Comparison of ENCODE assay signal across 11 cellular contexts in the genomic region with DNA sequence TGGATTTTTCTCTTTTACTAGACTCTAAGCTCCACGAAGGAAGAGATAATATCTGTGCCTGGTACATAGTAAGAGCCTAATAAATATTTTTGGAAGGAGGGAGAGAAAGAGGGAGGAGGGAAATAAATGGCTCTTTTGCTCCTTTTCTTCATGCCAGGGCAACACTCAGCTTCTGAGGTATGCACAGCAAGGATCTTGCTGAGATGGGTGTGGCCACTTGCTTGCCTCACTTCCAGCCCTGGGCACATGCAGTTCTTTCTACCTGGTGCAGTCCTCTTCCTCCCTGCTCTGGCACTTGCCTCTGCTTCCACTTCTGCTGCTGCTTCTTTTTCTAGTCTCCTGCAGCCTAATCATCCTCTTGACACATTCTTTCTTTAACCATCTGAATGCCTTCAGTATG.
DNase-seq lines count a peak whose midpoint lies in the region; ATAC-seq and TF ChIP-seq lines count a peak whose summit lies in the region.
"Had no signal": no experiment of that assay in that cellular context is flagged by ENCODE, and none has a peak within 500 bp of the region (broad histone marks: within the 10 kb centered on the region; RNA-seq: fewer than 3 reads in every experiment).

No MANE protein-coding gene starts in this region.

- no peak for TF ChIP-seq EP300 in transverse colon (IDR thresholded peaks at IDR 0.05; ENCODE audit: low read depth)

- intact Hi-C loops in transverse colon (cut with DNase I; ENCODE audit: low total_unique reads), result loop anchor here (1.0 to 10.0 kb wide), 4 partner anchors 27 to 663 kb away; partner anchors contain the start of genes FGGY and JUN

- H3K4me3 Mint-ChIP-seq in memory B cell, result no peak overlapping the region

- 39 to 71% methylated on average over 1 of the region's 1 CpG for WGBS in transverse colon (ENCODE audit: low coverage in 1 of 2), 2 donors

- H3K27ac Mint-ChIP-seq in memory B cell, result peak overlapping the region; percentile 4

- peak overlapping the region; percentile 60 to 78 (median 67) for H3K27ac ChIP-seq in transverse colon

- no peaks in the 10 kb centered on the region for H3K36me3 ChIP-seq in transverse colon

- no peaks in the 10 kb centered on the region for H3K27me3 ChIP-seq in transverse colon

- TF ChIP-seq POLR2A in transverse colon (IDR thresholded peaks at IDR 0.05), result no peak

- peaks cover 9% of the 10 kb centered on the region for H3K36me3 Mint-ChIP-seq in memory B cell

- H3K9me3 ChIP-seq in transverse colon, result no peaks in the 10 kb centered on the region

- no peaks in the 10 kb centered on the region for H3K27me3 Mint-ChIP-seq in memory B cell

- no peaks in the 10 kb centered on the region for H3K9me3 Mint-ChIP-seq in memory B cell

- H3K4me1 ChIP-seq in transverse colon, result peaks cover 4 to 21% (median 9%) of the 10 kb centered on the region in 4 donors

- H3K4me1 Mint-ChIP-seq in memory B cell, result peaks cover 7% of the 10 kb centered on the region

- no peak overlapping the region for H3K4me3 ChIP-seq in choroid plexus epithelial cell (ENCODE audit: low read depth, low read length)
- H3K4me3 ChIP-seq in transverse colon, result no peak overlapping the region

- DNase-seq in LoVo (ENCODE audit: low spot score), result peak; percentile 64
- peak; percentile 65 for DNase-seq in choroid plexus epithelial cell (ENCODE audit: low read depth)
- DNase-seq in memory B cell (ENCODE audit: low spot score in 2 of 2), result no peak
- DNase-seq in transverse colon, result peak; percentile 45
- no peak for DNase-seq in retina
- no peak for DNase-seq in stimulated activated CD4-positive, alpha-beta T cell treated with anti-CD3 and anti-CD28 coated beads, Interleukin-15, amount 100 ng/mL, for 24 hours
- no peak for DNase-seq in midbrain (lab: John Stamatoyannopoulos, UW)
- DNase-seq: activated CD8-positive, alpha-beta memory T cell treated with anti-CD3 and anti-CD28 coated beads, Interleukin-2, amount 50 U/mL, for 48 hours; dermis blood vessel endothelial cell; posterior cingulate gyrus; T-helper 1 cell had no signal

- in situ Hi-C loops in transverse colon (cut with MboI; ENCODE audit: low pct_ligation_motif_present in 1 of 4, low pct_unique_long_range_greater_than_20kb in 1 of 4, low sequenced_read_pairs in 3 of 4), result no loop called here

- no peak for TF ChIP-seq CTCF in choroid plexus epithelial cell (conservative IDR thresholded peaks at IDR 0.05; ENCODE audit: low read depth, low read length)
- TF ChIP-seq CTCF in transverse colon (IDR thresholded peaks at IDR 0.05), result no peak

- no peak for ATAC-seq in memory B cell (ENCODE audit: low read depth)

Comparison
In these comparisons a context has a peak if more than half of its experiments do, and no peak if none do; other contexts are left out.
1. DNase-seq: peak in LoVo (single experiment), choroid plexus epithelial cell (single experiment) and transverse colon (single experiment); none in memory B cell (0 of 2), retina (single experiment), stimulated activated CD4-positive, alpha-beta T cell treated with anti-CD3 and anti-CD28 coated beads, Interleukin-15, amount 100 ng/mL, for 24 hours (single experiment) and midbrain (single experiment).